ENCODE assay signal across 8 cellular contexts in the genomic region with DNA sequence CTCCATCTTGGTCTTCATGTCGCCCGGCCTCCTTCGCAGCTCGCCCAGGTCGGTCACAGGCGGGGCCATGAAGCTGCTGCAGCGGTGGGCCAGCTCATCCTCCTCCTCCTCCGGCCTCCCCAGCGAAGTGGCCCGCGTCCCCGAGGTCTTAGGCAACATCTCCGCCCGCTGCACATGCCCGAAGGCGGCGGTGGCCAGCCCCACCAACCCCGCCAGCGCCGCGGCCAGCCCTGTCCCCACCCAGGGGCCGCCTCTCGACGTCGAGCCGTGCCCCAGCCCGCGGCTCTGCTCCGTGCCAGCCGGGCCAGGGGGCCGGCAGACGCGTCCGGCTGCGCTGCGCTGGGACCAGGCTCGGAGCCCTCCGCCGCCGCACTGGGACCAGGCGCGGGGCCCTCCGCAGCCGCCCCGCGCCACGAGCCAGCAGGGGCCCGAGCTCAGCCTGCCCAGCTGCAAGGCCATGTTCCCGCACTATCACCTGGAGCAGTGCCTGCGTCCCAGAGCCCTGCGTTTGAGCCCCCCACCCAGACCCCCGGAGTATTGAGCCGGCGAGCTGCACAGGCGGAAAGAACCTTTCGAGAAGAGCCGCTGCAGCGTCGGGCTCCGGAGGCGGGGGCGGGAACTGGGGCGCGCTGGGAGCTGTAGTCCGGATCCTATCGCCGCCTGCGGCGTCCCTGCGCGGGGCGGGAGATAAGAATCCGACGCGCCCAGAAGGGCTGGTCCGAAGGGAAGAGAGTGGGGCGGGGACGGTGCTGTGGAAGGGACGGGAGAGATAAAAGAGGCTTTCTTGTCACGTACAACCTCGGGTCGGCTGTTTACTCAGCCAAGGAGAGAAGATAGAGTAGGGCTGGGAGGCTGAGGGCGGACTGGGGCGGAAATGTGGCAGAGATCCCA. TPM values are rescaled to one million over a fixed set of nuclear protein-coding genes. Genes with fewer than 3 reads are reported as not detected.
DNase-seq lines count a peak whose midpoint lies in the region; TF ChIP-seq lines count a peak whose summit lies in the region.

A gene (minus strand): TSS at position 566 of the 891 bp plus-strand sequence. CDS start 107 bp downstream, at position 459.

- no peaks in the 10 kb centered on the region for H4K20me1 ChIP-seq in H9 (ENCODE audit: control insufficient read depth, insufficient read depth, insufficient read length)

- no peaks in the 10 kb centered on the region for H3K79me2 ChIP-seq in H9 (ENCODE audit: insufficient read depth, low read length)

- H3K27me3 Mint-ChIP-seq in H9 (ENCODE audit: low read depth): no peaks in the 10 kb centered on the region; the same call in 1 of the 2 replicates

- no peak within 1 kb of the TSS for H3K56ac ChIP-seq in H9 (ENCODE audit: insufficient read length, low read depth, low read length)

- TF ChIP-seq CTCF in H9 (conservative IDR thresholded peaks at IDR 0.05): no peak
- TF ChIP-seq CTCF in neutrophil (IDR thresholded peaks at IDR 0.05): no peak
- TF ChIP-seq CTCF in subcutaneous adipose tissue (IDR thresholded peaks at IDR 0.05; ENCODE audit: low read depth): no peak

- H3K4me3 ChIP-seq in SJSA1: peak within 1 kb of the TSS; percentile 83
- peak within 1 kb of the TSS; percentile 75 to 79 for H3K4me3 ChIP-seq in neutrophil (ENCODE audit: low read depth in 1 of 2, low read length in 1 of 2)

- H3K27ac Mint-ChIP-seq in H9: peak within 1 kb of the TSS; percentile 89 to 95 (median 92)

- no peaks in the 10 kb centered on the region; a peak in 1 of 5 replicates for H3K9me3 Mint-ChIP-seq in H9

- H3K4me1 Mint-ChIP-seq in H9: peaks cover 24 to 27% of the 10 kb centered on the region in 2 experiments

- H2AFZ ChIP-seq in H9 (ENCODE audit: low read length): peak within 1 kb of the TSS; percentile 86

- H4K5ac ChIP-seq in H9 (ENCODE audit: insufficient read length, low read depth, low read length): no peak within 1 kb of the TSS

- H3K79me1 ChIP-seq in H9 (ENCODE audit: insufficient read depth, low read depth, low read length, poor library complexity, severe bottlenecking): no peaks in the 10 kb centered on the region

- DNase-seq in G401 (ENCODE audit: low spot score) (peak; percentile 88), H9 (peak; percentile 88), M059J (ENCODE audit: low read depth) (peak; percentile 99), SJSA1 (ENCODE audit: low read depth in 1 of 2, low spot score in 2 of 2) (peak; percentile 81 to 86), foreskin melanocyte (peak; percentile 99)
- DNase-seq in activated naive CD4-positive, alpha-beta T cell (lab: John Stamatoyannopoulos, UW): peak; percentile 53 to 71 (median 68)

- H3K4me1 ChIP-seq in H9 (ENCODE audit: insufficient read depth, low read length): no peaks in the 10 kb centered on the region
- H3K4me1 ChIP-seq in SJSA1 (replicated peaks): peaks cover 11% of the 10 kb centered on the region
- H3K4me1 ChIP-seq in neutrophil (ENCODE audit: control insufficient read depth in 1 of 2, insufficient read depth in 1 of 2, low read depth in 1 of 2, low read length in 1 of 2): peaks cover 16 to 19% of the 10 kb centered on the region in 2 experiments

- H3T11ph ChIP-seq in H9 (ENCODE audit: low read length): no peak within 1 kb of the TSS

- peak within 1 kb of the TSS; percentile 22 for H3K18ac ChIP-seq in H9 (ENCODE audit: insufficient read length, low read depth, low read length)

- no peak within 1 kb of the TSS for H4K91ac ChIP-seq in H9 (ENCODE audit: insufficient read length, low read depth, low read length)

- H2BK5ac ChIP-seq in H9 (ENCODE audit: insufficient read length, low read length): no peak within 1 kb of the TSS

- no peak within 1 kb of the TSS for H2AK5ac ChIP-seq in H9 (ENCODE audit: insufficient read length, low read length)

- H3K27ac ChIP-seq in H9 (ENCODE audit: insufficient read length, low read depth, low read length) (no peak within 1 kb of the TSS), SJSA1 (no peak within 1 kb of the TSS), neutrophil (peak within 1 kb of the TSS; percentile 41)

- H3K27me3 ChIP-seq in H9 (ENCODE audit: insufficient read depth, low read length) (no peaks in the 10 kb centered on the region), SJSA1 (replicated peaks) (no peaks in the 10 kb centered on the region), neutrophil (peaks cover 8% of the 10 kb centered on the region)

- H2BK15ac ChIP-seq in H9 (ENCODE audit: low read depth, low read length): no peak within 1 kb of the TSS

- no CpG with 5 or more reads among the region's 84 CpGs for WGBS in H9 (ENCODE audit: extremely low coverage, insufficient read length, low lambda C conversion rate)

- in situ Hi-C loops in G401 (cut with HindIII; ENCODE audit: low sequenced_read_pairs): no loop called here

- H4K8ac ChIP-seq in H9 (replicated peaks; ENCODE audit: insufficient read length, low read depth, low read length): no peak within 1 kb of the TSS

- H3K4ac ChIP-seq in H9 (ENCODE audit: low read depth, low read length): no peak within 1 kb of the TSS

- H2BK120ac ChIP-seq in H9 (ENCODE audit: low read depth, low read length, poor library complexity, severe bottlenecking): no peak within 1 kb of the TSS

- no peaks in the 10 kb centered on the region for H3K9me3 ChIP-seq in H9 (ENCODE audit: control insufficient read depth, low read depth, low read length)
- H3K9me3 ChIP-seq in SJSA1 (replicated peaks): no peaks in the 10 kb centered on the region
- no peaks in the 10 kb centered on the region for H3K9me3 ChIP-seq in neutrophil

- peak within 1 kb of the TSS; percentile 95 to 97 for H3K4me3 Mint-ChIP-seq in H9

- H2BK20ac ChIP-seq in H9 (ENCODE audit: low read depth, low read length, poor library complexity, severe bottlenecking): no peak within 1 kb of the TSS

- peaks cover 21% of the 10 kb centered on the region for H3K36me3 ChIP-seq in SJSA1
- peaks cover 8% of the 10 kb centered on the region for H3K36me3 ChIP-seq in neutrophil

- no peak within 1 kb of the TSS for H3K23ac ChIP-seq in H9 (ENCODE audit: insufficient read length, low read depth, low read length)

- peak within 1 kb of the TSS; percentile 89 for H3K4me2 ChIP-seq in H9 (ENCODE audit: insufficient read depth, insufficient read length, low read length)

- peak within 1 kb of the TSS; percentile 92 for H3K14ac ChIP-seq in H9 (ENCODE audit: insufficient read depth, low read length)

- peaks cover 7% of the 10 kb centered on the region for H3K23me2 ChIP-seq in H9 (ENCODE audit: insufficient read length, low read depth, low read length, poor library complexity, severe bottlenecking)

- H3K9ac ChIP-seq in H9 (ENCODE audit: extremely low read depth, insufficient read length, low read length): peak within 1 kb of the TSS; percentile 72

- peaks cover 15 to 25% (median 25%) of the 10 kb centered on the region in 3 experiments; a peak in 6 of 7 replicates for H3K36me3 Mint-ChIP-seq in H9 (ENCODE audit: insufficient read depth in 1 of 3, low read depth in 3 of 3)

- no peak within 1 kb of the TSS for H2BK12ac ChIP-seq in H9 (ENCODE audit: insufficient read length, low read depth, low read length)

RNA-seq across cellular contexts. Expression of the gene that starts here (rescaled TPM):
- 23.1 and 28.6 TPM in 2 replicates for total RNA-seq in G401 (2014; rRNA removed; shearing (Covaris generic))
- total RNA-seq in H9 (2021) (22.7 and 24.7 TPM in 2 replicates), subcutaneous adipose tissue (10 to 100 TPM; 10.8 to 33.2 (median 16.2) TPM)
- total RNA-seq in M059J (2014; rRNA removed; shearing (Covaris generic)): 68.9 and 94.6 TPM in 2 replicates
- 38.5 and 46.6 TPM in 2 replicates for total RNA-seq in SJSA1 (2014; rRNA removed; shearing (Covaris generic))
